In genomic region chr14:102182901-102183619, GRCh38 we compare ENCODE assay signal across 14 cellular contexts. TPM values are rescaled to one million over a fixed set of nuclear protein-coding genes. Genes with fewer than 3 reads are reported as not detected.
DNase-seq lines count a peak whose midpoint lies in the region; ATAC-seq and TF ChIP-seq lines count a peak whose summit lies in the region.
"Had no signal": no experiment of that assay in that cellular context is flagged by ENCODE, and none has a peak within 500 bp of the region (broad histone marks: within the 10 kb centered on the region; RNA-seq: fewer than 3 reads in every experiment).

No MANE protein-coding gene starts in this region.

- CTCF ChIA-PET in activated CD4-positive, alpha-beta T cell treated with anti-CD3 and anti-CD28 coated beads, Interleukin-2, amount 10 ng/mL, durations not matched to agents 7 days and 5 days (lab: Charles Lee): interaction anchor here (2.0 kb wide), 1 partner anchor 12 kb away, joined by 7 read pairs; no protein-coding TSS in a partner anchor

- H3K4me3 ChIP-seq in body of pancreas: no peak overlapping the region
- H3K4me3 ChIP-seq in lower leg skin (ENCODE audit: low read depth, poor library complexity, severe bottlenecking): no peak overlapping the region
- H3K4me3 ChIP-seq: spleen had no signal

- H3K9me3 ChIP-seq in body of pancreas: no peaks in the 10 kb centered on the region
- H3K9me3 ChIP-seq: Caco-2, neutrophil, spleen had no signal

- no peak for ATAC-seq in activated T-helper 17 cell treated with anti-CD3 and anti-CD28 coated beads, Interleukin-2, amount 50 U/mL, for 72 hours (replicated peaks)
- no peak for ATAC-seq in stimulated activated naive B cell treated with anti-CD40 and anti-IgM and Interleukin-4, amounts not matched to agents 10 μg/mL and 1 μg/mL and 100 μg/mL, for 72 hours (replicated peaks)
- no peak for ATAC-seq in body of pancreas

- peaks cover 40% of the 10 kb centered on the region for H3K4me1 ChIP-seq in body of pancreas
- H3K4me1 ChIP-seq: Caco-2 had no signal

- 60 to 62% methylated on average over 9 of the region's 9 CpGs for WGBS in body of pancreas, 2 donors
- WGBS in lower leg skin, 2 donors: 70 to 74% methylated on average over 9 of the region's 9 CpGs

- TF ChIP-seq CTCF in body of pancreas (IDR thresholded peaks at IDR 0.05) (no peak), lower leg skin (IDR thresholded peaks at IDR 0.05) (no peak)

- DNase-seq in activated CD4-positive, alpha-beta T cell treated with anti-CD3 and anti-CD28 coated beads, Interleukin-2, amount 10 ng/mL, durations not matched to agents 24 days and 14 days: no peak
- DNase-seq in activated CD4-positive, alpha-beta T cell treated with anti-CD3 and anti-CD28 coated beads, Interleukin-2, amount 10 ng/mL, durations not matched to agents 7 days and 5 days: no peak
- DNase-seq in fibroblast of peridontal ligament (ENCODE audit: extremely low read depth): peak; percentile 44
- DNase-seq in stimulated activated naive B cell treated with anti-CD40 and anti-IgM and Interleukin-4, amounts not matched to agents 10 μg/mL and 1 μg/mL and 100 μg/mL, for 72 hours: no peak
- DNase-seq in D341Med (ENCODE audit: low spot score): no peak
- no peak for DNase-seq in body of pancreas
- DNase-seq in lower leg skin (ENCODE audit: low spot score in 2 of 2): no peak
- DNase-seq: Caco-2, KBM-7, NCI-H1694, NCI-H774, spleen had no signal

- TF ChIP-seq POLR2A in body of pancreas (IDR thresholded peaks at IDR 0.05) (no peak), lower leg skin (IDR thresholded peaks at IDR 0.05) (no peak)

- POLR2A ChIA-PET in activated CD4-positive, alpha-beta T cell treated with anti-CD3 and anti-CD28 coated beads, Interleukin-2, amount 10 ng/mL, durations not matched to agents 7 days and 5 days (lab: Charles Lee): no interaction called here

- H3K36me3 ChIP-seq in body of pancreas (replicated peaks in 1 of 2; ENCODE audit: insufficient read depth in 1 of 2, low read depth in 2 of 2): no peaks in the 10 kb centered on the region

- intact Hi-C loops in activated CD4-positive, alpha-beta T cell treated with anti-CD3 and anti-CD28 coated beads, Interleukin-2, amount 10 ng/mL, durations not matched to agents 24 days and 14 days (cut with micrococcal nuclease): loop anchor here (5.0 to 10.0 kb wide), 2 partner anchors 88 to 134 kb away; partner anchors contain the start of gene ZNF839
- intact Hi-C loops in body of pancreas (cut with DNase I) (no loop called here), lower leg skin (cut with DNase I; ENCODE audit: low total_unique reads) (no loop called here)

- no peaks in the 10 kb centered on the region for H3K27me3 Mint-ChIP-seq in activated CD4-positive, alpha-beta T cell treated with anti-CD3 and anti-CD28 coated beads, Interleukin-2, amount 10 ng/mL, durations not matched to agents 24 days and 14 days
- no peaks in the 10 kb centered on the region for H3K27me3 Mint-ChIP-seq in activated CD4-positive, alpha-beta T cell treated with anti-CD3 and anti-CD28 coated beads, Interleukin-2, amount 10 ng/mL, durations not matched to agents 7 days and 5 days
- no peaks in the 10 kb centered on the region for H3K27me3 Mint-ChIP-seq in activated T-helper 17 cell treated with anti-CD3 and anti-CD28 coated beads, Interleukin-2, amount 50 U/mL, for 72 hours
- H3K27me3 Mint-ChIP-seq in stimulated activated naive B cell treated with anti-CD40 and anti-IgM and Interleukin-4, amounts not matched to agents 10 μg/mL and 1 μg/mL and 100 μg/mL, for 72 hours: no peaks in the 10 kb centered on the region

- no peak overlapping the region for H3K27ac ChIP-seq in body of pancreas
- H3K27ac ChIP-seq: neutrophil had no signal

- H3K27ac Mint-ChIP-seq in activated CD4-positive, alpha-beta T cell treated with anti-CD3 and anti-CD28 coated beads, Interleukin-2, amount 10 ng/mL, durations not matched to agents 24 days and 14 days: peak overlapping the region; percentile 92
- no peak overlapping the region for H3K27ac Mint-ChIP-seq in activated CD4-positive, alpha-beta T cell treated with anti-CD3 and anti-CD28 coated beads, Interleukin-2, amount 10 ng/mL, durations not matched to agents 7 days and 5 days
- H3K27ac Mint-ChIP-seq in activated T-helper 17 cell treated with anti-CD3 and anti-CD28 coated beads, Interleukin-2, amount 50 U/mL, for 72 hours: peak overlapping the region; percentile 87
- peak overlapping the region; percentile 2 for H3K27ac Mint-ChIP-seq in stimulated activated naive B cell treated with anti-CD40 and anti-IgM and Interleukin-4, amounts not matched to agents 10 μg/mL and 1 μg/mL and 100 μg/mL, for 72 hours

- H3K27me3 ChIP-seq in body of pancreas: no peaks in the 10 kb centered on the region
- H3K27me3 ChIP-seq: neutrophil, spleen had no signal

- peaks cover 35% of the 10 kb centered on the region for H3K4me1 Mint-ChIP-seq in activated CD4-positive, alpha-beta T cell treated with anti-CD3 and anti-CD28 coated beads, Interleukin-2, amount 10 ng/mL, durations not matched to agents 24 days and 14 days
- H3K4me1 Mint-ChIP-seq in activated CD4-positive, alpha-beta T cell treated with anti-CD3 and anti-CD28 coated beads, Interleukin-2, amount 10 ng/mL, durations not matched to agents 7 days and 5 days: peaks cover 24% of the 10 kb centered on the region
- H3K4me1 Mint-ChIP-seq in activated T-helper 17 cell treated with anti-CD3 and anti-CD28 coated beads, Interleukin-2, amount 50 U/mL, for 72 hours: peaks cover 54% of the 10 kb centered on the region
- H3K4me1 Mint-ChIP-seq in stimulated activated naive B cell treated with anti-CD40 and anti-IgM and Interleukin-4, amounts not matched to agents 10 μg/mL and 1 μg/mL and 100 μg/mL, for 72 hours: peaks cover 45 to 67% of the 10 kb centered on the region in 2 donors

- peaks cover 1% of the 10 kb centered on the region for H3K36me3 Mint-ChIP-seq in activated CD4-positive, alpha-beta T cell treated with anti-CD3 and anti-CD28 coated beads, Interleukin-2, amount 10 ng/mL, durations not matched to agents 24 days and 14 days (ENCODE audit: low read depth)
- no peaks in the 10 kb centered on the region for H3K36me3 Mint-ChIP-seq in activated CD4-positive, alpha-beta T cell treated with anti-CD3 and anti-CD28 coated beads, Interleukin-2, amount 10 ng/mL, durations not matched to agents 7 days and 5 days (ENCODE audit: low read depth)
- peaks cover 7% of the 10 kb centered on the region for H3K36me3 Mint-ChIP-seq in activated T-helper 17 cell treated with anti-CD3 and anti-CD28 coated beads, Interleukin-2, amount 50 U/mL, for 72 hours (ENCODE audit: low read depth)
- peaks cover 0 to 11% of the 10 kb centered on the region in 2 donors for H3K36me3 Mint-ChIP-seq in stimulated activated naive B cell treated with anti-CD40 and anti-IgM and Interleukin-4, amounts not matched to agents 10 μg/mL and 1 μg/mL and 100 μg/mL, for 72 hours

- no peak overlapping the region for H3K4me3 Mint-ChIP-seq in activated CD4-positive, alpha-beta T cell treated with anti-CD3 and anti-CD28 coated beads, Interleukin-2, amount 10 ng/mL, durations not matched to agents 24 days and 14 days
- H3K4me3 Mint-ChIP-seq in activated CD4-positive, alpha-beta T cell treated with anti-CD3 and anti-CD28 coated beads, Interleukin-2, amount 10 ng/mL, durations not matched to agents 7 days and 5 days: no peak overlapping the region
- peak overlapping the region; percentile 72 for H3K4me3 Mint-ChIP-seq in activated T-helper 17 cell treated with anti-CD3 and anti-CD28 coated beads, Interleukin-2, amount 50 U/mL, for 72 hours
- H3K4me3 Mint-ChIP-seq in stimulated activated naive B cell treated with anti-CD40 and anti-IgM and Interleukin-4, amounts not matched to agents 10 μg/mL and 1 μg/mL and 100 μg/mL, for 72 hours: no peak overlapping the region

- H3K9me3 Mint-ChIP-seq in activated CD4-positive, alpha-beta T cell treated with anti-CD3 and anti-CD28 coated beads, Interleukin-2, amount 10 ng/mL, durations not matched to agents 24 days and 14 days: no peaks in the 10 kb centered on the region
- no peaks in the 10 kb centered on the region for H3K9me3 Mint-ChIP-seq in activated CD4-positive, alpha-beta T cell treated with anti-CD3 and anti-CD28 coated beads, Interleukin-2, amount 10 ng/mL, durations not matched to agents 7 days and 5 days
- no peaks in the 10 kb centered on the region for H3K9me3 Mint-ChIP-seq in activated T-helper 17 cell treated with anti-CD3 and anti-CD28 coated beads, Interleukin-2, amount 50 U/mL, for 72 hours
- H3K9me3 Mint-ChIP-seq in stimulated activated naive B cell treated with anti-CD40 and anti-IgM and Interleukin-4, amounts not matched to agents 10 μg/mL and 1 μg/mL and 100 μg/mL, for 72 hours: no peaks in the 10 kb centered on the region

RNA-seq across cellular contexts. Expression of gene WDR20, which starts 43.4 kb away (rescaled TPM):
- total RNA-seq in activated CD4-positive, alpha-beta T cell treated with anti-CD3 and anti-CD28 coated beads, Interleukin-2, amount 10 ng/mL, durations not matched to agents 24 days and 14 days: 30.4 and 31.0 TPM in 2 replicates
- total RNA-seq in activated CD4-positive, alpha-beta T cell treated with anti-CD3 and anti-CD28 coated beads, Interleukin-2, amount 10 ng/mL, durations not matched to agents 7 days and 5 days: 10 to 100 TPM; 24.7 to 35.7 TPM
- total RNA-seq in activated T-helper 17 cell treated with anti-CD3 and anti-CD28 coated beads, Interleukin-2, amount 50 U/mL, for 72 hours: 10 to 100 TPM; 30.9 to 33.0 TPM
- total RNA-seq in body of pancreas: 10 to 100 TPM; 12.2 to 15.5 TPM
- total RNA-seq in lower leg skin: 10 to 100 TPM; 33.7 to 50.8 (median 41.3) TPM
